ENCODE assay signal across 34 cellular contexts in genomic region chr12:98232753-98233385, GRCh38.
"Had no signal": no experiment of that assay in that cellular context is flagged by ENCODE, and none has a peak within 500 bp of the region (broad histone marks: within the 10 kb centered on the region; RNA-seq: fewer than 3 reads in every experiment).

No MANE protein-coding gene starts in this region.

- H3K27me3 ChIP-seq: brain microvascular endothelial cell had no signal

- H3K4me3 ChIP-seq: PC-9 had no signal

- H3K27ac ChIP-seq: brain microvascular endothelial cell, PC-9, RWPE1, WERI-Rb-1 had no signal

- FAIRE-seq: RCC 7860 had no signal

- ATAC-seq: activated CD8-positive, alpha-beta memory T cell treated with anti-CD3 and anti-CD28 coated beads, Interleukin-2, amount 10 ng/mL, durations not matched to agents 7 days and 5 days; Right ventricle myocardium inferior; SK-N-SH treated with all-trans-retinoic acid at 6 μM for 48 hours had no signal

- H3K4me2 ChIP-seq: PC-9 had no signal

- DNase-seq: activated CD4-positive, alpha-beta memory T cell treated with anti-CD3 and anti-CD28 coated beads, Interleukin-2, amount 10 ng/mL, durations not matched to agents 7 days and 5 days; activated CD4-positive, alpha-beta T cell treated with anti-CD3 and anti-CD28 coated beads for 1 hour; activated CD4-positive, alpha-beta T cell treated with anti-CD3 and anti-CD28 coated beads for 48 hours; activated CD4-positive, CD25-positive, alpha-beta regulatory T cell; activated CD8-positive, alpha-beta memory T cell treated with anti-CD3 and anti-CD28 coated beads for 24 hours; activated CD8-positive, alpha-beta memory T cell treated with anti-CD3 and anti-CD28 coated beads, Interleukin-2, amount 10 ng/mL, durations not matched to agents 7 days and 5 days; activated CD8-positive, alpha-beta memory T cell treated with anti-CD3 and anti-CD28 coated beads, Interleukin-2, amount 50 U/mL, for 48 hours; activated effector memory CD4-positive, alpha-beta T cell treated with anti-CD3 and anti-CD28 coated beads, Interleukin-2, amount 50 U/mL, for 16 hours; activated naive CD4-positive, alpha-beta T cell; activated naive CD4-positive, alpha-beta T cell treated with anti-CD3 and anti-CD28 coated beads, Interleukin-2, amount 50 U/mL, for 16 hours; activated naive CD8-positive, alpha-beta T cell treated with anti-CD3 and anti-CD28 coated beads for 36 hours; activated T-cell treated with anti-CD3 and anti-CD28 coated beads, Interleukin-2, amount 50 U/mL, for 48 hours; amniotic stem cell; aorta; brain microvascular endothelial cell; central memory CD4-positive, alpha-beta T cell; NCI-H1105; NCI-H1436; NCI-H1694; NCI-H1930; NCI-H2081 treated with DMSO at 0.1 percent for 48 hours; NCI-H226; NCI-H524 treated with DMSO at 0.1 percent for 48 hours; NCI-H748 treated with DMSO at 0.1 percent for 48 hours; NK-92 treated with Interleukin-12 subunit alpha and Interleukin-12 subunit beta, amount 100 ng/mL, for 24 hours; PC-9; SIG-M5; SW 1271; T1000; WERI-Rb-1 had no signal

- H2AFZ ChIP-seq: PC-9 had no signal

- H3K36me3 ChIP-seq: brain microvascular endothelial cell, WERI-Rb-1 had no signal
